Comparison of ENCODE assay signal across 27 cellular contexts in the genomic region with DNA sequence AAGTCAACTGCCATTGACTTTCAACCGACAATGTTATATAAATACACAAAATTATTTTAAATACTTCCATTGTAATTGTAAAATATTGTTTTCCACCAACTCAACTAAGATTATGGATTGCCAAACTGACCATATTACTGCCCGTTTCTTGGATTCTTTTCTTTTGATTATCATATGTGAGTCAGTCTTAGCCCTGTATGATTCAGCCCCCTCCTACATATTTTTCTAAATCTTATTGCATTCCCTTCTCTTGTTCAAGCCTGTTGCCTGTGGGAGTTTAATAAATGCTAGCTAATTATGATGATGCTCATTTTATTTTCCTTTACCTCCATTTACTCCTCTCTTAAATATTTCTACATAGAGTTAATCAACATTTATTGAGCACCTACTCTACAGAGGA. TPM values are rescaled to one million over a fixed set of nuclear protein-coding genes. Genes with fewer than 3 reads are reported as not detected.
DNase-seq lines count a peak whose midpoint lies in the region; ATAC-seq and TF ChIP-seq lines count a peak whose summit lies in the region.
"Had no signal": no experiment of that assay in that cellular context is flagged by ENCODE, and none has a peak within 500 bp of the region (broad histone marks: within the 10 kb centered on the region; RNA-seq: fewer than 3 reads in every experiment).

No MANE protein-coding gene starts in this region.

- TF ChIP-seq CTCF in choroid plexus epithelial cell (conservative IDR thresholded peaks at IDR 0.05; ENCODE audit: low read depth, low read length) (no peak), omental fat pad (IDR thresholded peaks at IDR 0.05) (no peak)

- H3K4me3 ChIP-seq in choroid plexus epithelial cell (ENCODE audit: low read depth, low read length): no peak overlapping the region
- H3K4me3 ChIP-seq: dorsolateral prefrontal cortex, gastroesophageal sphincter, GM12878, lower lobe of right lung had no signal

- DNase-seq in GM03348 (ENCODE audit: low spot score): peak; percentile 52
- DNase-seq in RKO (ENCODE audit: low spot score): peak; percentile 22
- peak; percentile 40 for DNase-seq in choroid plexus epithelial cell (ENCODE audit: low read depth)
- no peak for DNase-seq in omental fat pad (ENCODE audit: low spot score)
- DNase-seq in SHP77 treated with DMSO at 0.1 percent for 48 hours (lab: John Stamatoyannopoulos, UW): no peak
- no peak for DNase-seq in NCI-H345 treated with DMSO at 0.1 percent for 48 hours (lab: John Stamatoyannopoulos, UW; ENCODE audit: unreplicated experiment)
- no peak for DNase-seq in SIG-M5 (lab: John Stamatoyannopoulos, UW)
- DNase-seq in COLO668 (lab: John Stamatoyannopoulos, UW; ENCODE audit: unreplicated experiment): no peak
- DNase-seq: activated CD4-positive, alpha-beta memory T cell treated with anti-CD3 and anti-CD28 coated beads, Interleukin-2, amount 10 ng/mL, durations not matched to agents 7 days and 5 days; activated effector memory CD4-positive, alpha-beta T cell treated with anti-CD3 and anti-CD28 coated beads, Interleukin-2, amount 50 U/mL, for 16 hours; activated naive CD8-positive, alpha-beta T cell treated with anti-CD3 and anti-CD28 coated beads, Interleukin-2, amount 50 U/mL, for 24 hours; caudate nucleus; CD4-positive, alpha-beta T cell; dorsolateral prefrontal cortex; hypothalamus; kidney; lower lobe of right lung; NCI-H1105 treated with DMSO at 0.1 percent for 48 hours; NCI-H2081 treated with DMSO at 0.1 percent for 48 hours; stimulated activated CD4-positive, alpha-beta T cell treated with anti-CD3 and anti-CD28 coated beads, Interleukin-2, amount 100 ng/mL, for 24 hours; stimulated activated naive CD4-positive, alpha-beta T cell; T1000 had no signal

- peak; percentile 78 for ATAC-seq in omental fat pad (ENCODE audit: low FRiP score)
- ATAC-seq: activated CD4-positive, CD25-positive, alpha-beta regulatory T cell treated with anti-CD3 and anti-CD28 coated beads, Interleukin-2, amount 50 U/mL, for 24 hours; activated naive CD8-positive, alpha-beta T cell treated with anti-CD3 and anti-CD28 coated beads, Interleukin-2, amount 50 U/mL, for 24 hours; gastroesophageal sphincter; GM12878; lower lobe of right lung had no signal

RNA-seq across cellular contexts. Expression of a gene that starts 6.8 kb away (rescaled TPM):
- 1 to 10 TPM in 3 of 4 donors, under 1 TPM in 1; 0.36 to 7.9 (median 1.9) TPM for total RNA-seq in omental fat pad
- total RNA-seq: activated CD4-positive, alpha-beta memory T cell treated with anti-CD3 and anti-CD28 coated beads, Interleukin-2, amount 10 ng/mL, durations not matched to agents 7 days and 5 days; CD4-positive, alpha-beta T cell; neural crest cell; RPMI7951 had no signal

RNA-seq across cellular contexts. Expression of a gene that starts 44.7 kb away (rescaled TPM):
- total RNA-seq in omental fat pad: 10 to 100 TPM in 1 of 4 donors, under 1 TPM in 1, not detected in 2; 0.46 to 25.1 TPM
- total RNA-seq: activated CD4-positive, alpha-beta memory T cell treated with anti-CD3 and anti-CD28 coated beads, Interleukin-2, amount 10 ng/mL, durations not matched to agents 7 days and 5 days; CD4-positive, alpha-beta T cell; GM12878; RPMI7951 had no signal

Comparison
In these comparisons a context has a peak if more than half of its experiments do, and no peak if none do; other contexts are left out.
1. DNase-seq: peak in GM03348 (single experiment), RKO (single experiment) and choroid plexus epithelial cell (single experiment); none in omental fat pad (single experiment), SHP77 treated with DMSO at 0.1 percent for 48 hours (single experiment), NCI-H345 treated with DMSO at 0.1 percent for 48 hours (single experiment), SIG-M5 (single experiment) and COLO668 (single experiment).